6 cellular contexts compared by ENCODE assay signal in the genomic region with DNA sequence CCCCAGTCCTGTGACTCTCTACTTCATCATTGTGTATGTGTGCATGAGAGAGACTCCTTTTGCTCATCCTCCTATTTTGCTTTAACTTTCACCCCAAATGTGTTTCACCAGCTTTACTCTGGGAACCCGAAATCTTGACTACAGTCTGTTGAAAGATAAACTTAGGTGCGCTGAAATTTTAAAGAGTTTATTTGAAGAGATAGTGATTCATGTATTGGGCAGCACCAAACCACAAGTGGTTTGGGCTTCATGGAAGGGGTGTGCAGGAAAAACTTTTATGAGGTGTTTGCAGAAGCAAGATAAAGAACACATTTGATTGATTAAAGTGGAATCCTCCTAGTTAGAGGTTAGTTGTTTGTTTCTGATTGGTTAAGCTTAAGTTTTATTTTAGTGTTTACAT.
"Had no signal": no experiment of that assay in that cellular context is flagged by ENCODE, and none has a peak within 500 bp of the region (broad histone marks: within the 10 kb centered on the region; RNA-seq: fewer than 3 reads in every experiment).

No MANE protein-coding gene starts in this region.

- DNase-seq: GM23248, H9, HCEC 1CT, HFFc6, IMR-90 had no signal

- H3K9me3 Mint-ChIP-seq: HFFc6 had no signal

- H3K4me3 Mint-ChIP-seq: H9, HFFc6 had no signal

- H3K27ac ChIP-seq: GM23248 had no signal

- H3K4me3 ChIP-seq: GM23248, K562 had no signal

- H3K9ac ChIP-seq: GM23248 had no signal

- H3K27ac Mint-ChIP-seq: H9, HFFc6 had no signal

- ATAC-seq: K562 had no signal

- H2AFZ ChIP-seq: GM23248 had no signal
